ENCODE assay signal across 9 cellular contexts in genomic region chr16:4679854-4680636, GRCh38. TPM values are rescaled to one million over a fixed set of nuclear protein-coding genes. Genes with fewer than 3 reads are reported as not detected.
A peak's percentile ranks its signal among the peaks of the same experiment; 100 is the strongest.
DNase-seq lines count a peak whose midpoint lies in the region; ATAC-seq and TF ChIP-seq lines count a peak whose summit lies in the region.
"Had no signal": no experiment of that assay in that cellular context is flagged by ENCODE, and none has a peak within 500 bp of the region (broad histone marks: within the 10 kb centered on the region; RNA-seq: fewer than 3 reads in every experiment).

No MANE protein-coding gene starts in this region.

- peak overlapping the region; percentile 63 for H3K4me3 Mint-ChIP-seq in Calu3 (ENCODE audit: low read depth, unreplicated experiment)
- H3K4me3 Mint-ChIP-seq: WTC11 had no signal

- CTCF ChIA-PET in Calu3 (lab: Charles Lee) = interaction anchor here (0.8 kb wide), 1 partner anchor 30 kb away, joined by 3 read pairs; no protein-coding TSS in a partner anchor

- peaks cover 81% of the 10 kb centered on the region for H3K36me3 Mint-ChIP-seq in Calu3 (ENCODE audit: insufficient read depth, unreplicated experiment)

- in situ Hi-C loops in ACHN (cut with HindIII; ENCODE audit: low pct_ligation_motif_present, low pct_unique_long_range_greater_than_20kb, low sequenced_read_pairs) = no loop called here

- BruUV-seq in Calu3 (replicated peaks; lab: Mats Ljungman, UMichigan) = TSS peak; percentile 34

- H3K4me1 Mint-ChIP-seq in Calu3 (ENCODE audit: low read depth, unreplicated experiment) = peaks cover 19% of the 10 kb centered on the region

- peak overlapping the region; percentile 74 for H3K27ac Mint-ChIP-seq in Calu3 (ENCODE audit: unreplicated experiment)

- H3K27me3 Mint-ChIP-seq in Calu3 (ENCODE audit: unreplicated experiment) = no peaks in the 10 kb centered on the region

- ATAC-seq in HG03039 (IDR thresholded peaks at IDR 0.05; ENCODE audit: unreplicated experiment) = no peak
- ATAC-seq: WTC11 had no signal

- TF ChIP-seq CTCF in Calu3 (IDR thresholded peaks at IDR 0.05; ENCODE audit: unreplicated experiment) (no peak), fibroblast of the aortic adventitia (IDR thresholded peaks at IDR 0.05; ENCODE audit: insufficient read depth, low read length) (no peak)

- DNase-seq in Calu3 (peak; percentile 71), SKM-1 treated with dmso at 0.1 percent for 144 hours (lab: John Stamatoyannopoulos, UW; ENCODE audit: unreplicated experiment) (peak; percentile 96), fibroblast of the aortic adventitia (ENCODE audit: low read depth) (peak; percentile 92), posterior vena cava (ENCODE audit: low spot score) (peak; percentile 95), ACHN (no peak)
- no peak for DNase-seq in stimulated activated CD4-positive, alpha-beta T cell treated with anti-CD3 and anti-CD28 coated beads, Interleukin-2, amount 100 ng/mL, for 48 hours
- DNase-seq in stimulated activated CD4-positive, alpha-beta T cell treated with anti-CD3 and anti-CD28 coated beads, Interleukin-4, amount 100 ng/mL, for 4 hours = no peak

- no peaks in the 10 kb centered on the region for H3K9me3 Mint-ChIP-seq in Calu3 (ENCODE audit: low read depth, unreplicated experiment)
- H3K9me3 Mint-ChIP-seq: WTC11 had no signal

- intact Hi-C loops in Calu3 (cut with micrococcal nuclease; ENCODE audit: unreplicated experiment) (no loop called here), posterior vena cava (cut with DNase I) (no loop called here)

- H3K4me3 ChIP-seq in fibroblast of the aortic adventitia (ENCODE audit: low read depth, low read length) = peak overlapping the region; percentile 66

RNA-seq across cellular contexts. Expression of gene NUDT16L1, which starts 13.3 kb away (rescaled TPM):
- total RNA-seq in Calu3 (2022) (30.6 and 32.6 TPM in 2 replicates), fibroblast of the aortic adventitia (ENCODE audit: low replicate concordance) (15.4 and 48.3 TPM in 2 replicates), posterior vena cava (10 to 100 TPM; 10.7 to 14.2 TPM)

RNA-seq across cellular contexts. Expression of gene ANKS3, which starts 54.0 kb away (rescaled TPM):
- 44.7 and 46.9 TPM in 2 replicates for total RNA-seq in Calu3 (2022)
- 22.0 and 28.2 TPM in 2 replicates for total RNA-seq in fibroblast of the aortic adventitia (ENCODE audit: low replicate concordance)
- total RNA-seq in posterior vena cava = 10 to 100 TPM; 17.0 to 17.8 TPM

RNA-seq across cellular contexts. Expression of gene DNAAF8, which starts 54.3 kb away (rescaled TPM):
- 0.27 and 1.8 TPM in 2 replicates for total RNA-seq in Calu3 (2022)
- 1.4 TPM in 1 of 2 replicates, not detected in the other for total RNA-seq in fibroblast of the aortic adventitia (ENCODE audit: low replicate concordance)
- total RNA-seq in posterior vena cava = under 1 TPM; 0.32 to 0.43 TPM

RNA-seq across cellular contexts. Expression of gene MGRN1, which starts 55.4 kb away (rescaled TPM):
- total RNA-seq in Calu3 (2022) (105 and 114 TPM in 2 replicates), fibroblast of the aortic adventitia (ENCODE audit: low replicate concordance) (24.5 and 34.3 TPM in 2 replicates), posterior vena cava (10 to 100 TPM; 61.0 to 62.6 TPM)

Comparison
In these comparisons a context has a peak if more than half of its experiments do, and no peak if none do; other contexts are left out.
1. DNase-seq: peak in Calu3 (single experiment), SKM-1 treated with dmso at 0.1 percent for 144 hours (single experiment), fibroblast of the aortic adventitia (single experiment) and posterior vena cava (single experiment); none in stimulated activated CD4-positive, alpha-beta T cell treated with anti-CD3 and anti-CD28 coated beads, Interleukin-2, amount 100 ng/mL, for 48 hours (0 of 2), ACHN (single experiment) and stimulated activated CD4-positive, alpha-beta T cell treated with anti-CD3 and anti-CD28 coated beads, Interleukin-4, amount 100 ng/mL, for 4 hours (0 of 2).